1 cellular context compared by ENCODE assay signal in the genomic region with DNA sequence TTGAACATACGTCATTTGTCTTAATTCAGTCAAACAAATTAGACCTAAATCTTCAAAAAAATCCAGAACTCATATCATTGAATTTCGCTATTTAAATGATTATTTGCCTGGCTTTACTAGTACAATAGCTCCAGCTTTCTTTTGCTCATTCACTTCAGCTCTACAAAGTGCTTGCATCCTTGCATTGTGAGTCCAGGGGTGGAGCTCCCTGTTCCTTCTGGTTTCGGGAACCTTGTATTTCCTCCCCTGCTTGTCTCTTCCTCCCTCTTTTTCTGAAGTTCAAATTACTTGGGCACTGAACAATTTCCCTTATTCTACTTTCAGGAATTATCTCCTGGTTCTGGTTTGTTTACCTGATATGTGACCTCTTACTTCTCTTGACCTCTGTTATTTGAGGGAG.
TF ChIP-seq lines count a peak whose summit lies in the region.

No MANE protein-coding gene starts in this region.

TF ChIP-seq in IMR-90, 13 proteins besides CTCF, POLR2A, EP300 and RAD21 (continued from another document):
- TF ChIP-seq USF2 (IDR thresholded peaks at IDR 0.05; ENCODE audit: low read depth, low read length), result no peak
- TF ChIP-seq RFX5 (IDR thresholded peaks at IDR 0.05; ENCODE audit: low read depth, low read length), result no peak
- TF ChIP-seq MXI1 (IDR thresholded peaks at IDR 0.05; ENCODE audit: borderline replicate concordance, low read depth, low read length), result no peak
